15 cellular contexts compared by ENCODE assay signal in the genomic region with DNA sequence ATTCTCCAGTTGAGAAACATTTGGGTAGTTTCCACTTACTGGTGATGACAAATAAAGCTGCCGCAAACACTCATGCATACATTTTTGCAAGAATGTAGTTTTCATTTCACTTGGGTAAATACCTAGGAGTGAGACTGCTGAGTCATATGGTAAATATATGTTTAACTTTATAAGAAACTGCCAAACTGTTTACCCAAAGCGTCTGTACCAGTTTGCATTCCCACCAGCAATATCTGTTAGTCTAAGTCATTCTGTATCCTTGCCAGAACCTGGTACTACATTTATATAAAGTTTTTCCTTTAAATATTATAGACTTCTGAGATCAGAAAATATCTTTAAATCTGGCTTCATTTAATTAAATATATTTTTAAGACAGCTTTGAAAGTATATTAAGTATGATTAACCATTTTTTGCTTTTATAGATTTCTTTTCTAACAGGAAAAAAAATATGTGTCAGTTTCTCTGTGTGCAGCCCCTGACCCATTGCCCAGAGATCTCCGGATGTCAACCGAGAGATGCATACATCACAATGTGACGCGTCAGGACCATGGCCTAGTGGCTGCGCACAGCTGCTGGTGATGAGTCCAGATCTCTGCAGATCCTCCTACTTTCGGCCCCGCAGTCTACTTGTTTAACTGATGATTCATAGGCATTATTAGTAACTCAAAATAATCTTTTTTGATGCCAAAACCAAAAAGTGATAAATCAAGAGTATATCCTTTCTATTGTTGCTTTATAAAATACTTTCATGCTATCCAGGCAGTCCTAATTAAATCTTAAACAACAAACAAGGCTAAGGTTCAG.
DNase-seq lines count a peak whose midpoint lies in the region; ATAC-seq and TF ChIP-seq lines count a peak whose summit lies in the region.
"Had no signal": no experiment of that assay in that cellular context is flagged by ENCODE, and none has a peak within 500 bp of the region (broad histone marks: within the 10 kb centered on the region; RNA-seq: fewer than 3 reads in every experiment).

No MANE protein-coding gene starts in this region.

- H3K27ac Mint-ChIP-seq in MCF 10A (ENCODE audit: low read depth, unreplicated experiment), result peak overlapping the region; percentile 40
- H3K27ac Mint-ChIP-seq in stimulated activated naive B cell treated with anti-CD40 and anti-IgM and Interleukin-4, amounts not matched to agents 10 μg/mL and 1 μg/mL and 100 μg/mL, for 72 hours, result no peak overlapping the region
- no peak overlapping the region for H3K27ac Mint-ChIP-seq in activated CD4-positive, alpha-beta memory T cell treated with anti-CD3 and anti-CD28 coated beads for 36 hours

- H3K4me3 Mint-ChIP-seq in MCF 10A (ENCODE audit: unreplicated experiment), result no peak overlapping the region
- H3K4me3 Mint-ChIP-seq in stimulated activated naive B cell treated with anti-CD40 and anti-IgM and Interleukin-4, amounts not matched to agents 10 μg/mL and 1 μg/mL and 100 μg/mL, for 72 hours, result no peak overlapping the region
- H3K4me3 Mint-ChIP-seq in activated CD4-positive, alpha-beta memory T cell treated with anti-CD3 and anti-CD28 coated beads for 36 hours, result no peak overlapping the region

- H3K27me3 Mint-ChIP-seq in MCF 10A (ENCODE audit: insufficient read depth, unreplicated experiment), result no peaks in the 10 kb centered on the region
- H3K27me3 Mint-ChIP-seq in stimulated activated naive B cell treated with anti-CD40 and anti-IgM and Interleukin-4, amounts not matched to agents 10 μg/mL and 1 μg/mL and 100 μg/mL, for 72 hours, result no peaks in the 10 kb centered on the region
- H3K27me3 Mint-ChIP-seq in activated CD4-positive, alpha-beta memory T cell treated with anti-CD3 and anti-CD28 coated beads for 36 hours, result no peaks in the 10 kb centered on the region

- no peak overlapping the region for H3K4me3 ChIP-seq in breast epithelium
- H3K4me3 ChIP-seq: cardiac muscle cell, lung, skin epidermis, tibial artery had no signal

- POLR2A ChIA-PET in MCF 10A (lab: Yijun Ruan, JAX), result interaction anchor here (0.9 to 2.0 kb wide), 6 partner anchors 10 to 27 kb away, joined by 3 to 11 read pairs (median 4); no protein-coding TSS in a partner anchor
- POLR2A ChIA-PET in activated CD4-positive, alpha-beta memory T cell treated with anti-CD3 and anti-CD28 coated beads for 36 hours (lab: Charles Lee), result no interaction called here

- BruUV-seq in MCF 10A (replicated peaks; lab: Mats Ljungman, UMichigan), result no TSS peak

- no peaks in the 10 kb centered on the region for H3K27me3 ChIP-seq in breast epithelium
- H3K27me3 ChIP-seq: cardiac muscle cell, tibial artery had no signal

- no peaks in the 10 kb centered on the region for H3K9me3 Mint-ChIP-seq in MCF 10A (ENCODE audit: unreplicated experiment)
- H3K9me3 Mint-ChIP-seq in stimulated activated naive B cell treated with anti-CD40 and anti-IgM and Interleukin-4, amounts not matched to agents 10 μg/mL and 1 μg/mL and 100 μg/mL, for 72 hours, result no peaks in the 10 kb centered on the region
- H3K9me3 Mint-ChIP-seq in activated CD4-positive, alpha-beta memory T cell treated with anti-CD3 and anti-CD28 coated beads for 36 hours, result no peaks in the 10 kb centered on the region

- peak; percentile 52 for ATAC-seq in HG02870 (IDR thresholded peaks at IDR 0.05; ENCODE audit: unreplicated experiment)
- no peak for ATAC-seq in stimulated activated naive B cell treated with anti-CD40 and anti-IgM and Interleukin-4, amounts not matched to agents 10 μg/mL and 1 μg/mL and 100 μg/mL, for 72 hours (replicated peaks)

- no peak for TF ChIP-seq POLR2A in breast epithelium (IDR thresholded peaks at IDR 0.05)

- TF ChIP-seq CTCF in MCF 10A (IDR thresholded peaks at IDR 0.05; ENCODE audit: unreplicated experiment) (no peak), breast epithelium (IDR thresholded peaks at IDR 0.05) (no peak)

- intact Hi-C loops in MCF 10A (cut with micrococcal nuclease) (loop anchor here (2.0 kb wide), 1 partner anchor 19 kb away; no protein-coding TSS in a partner anchor), breast epithelium (cut with DNase I; ENCODE audit: low total_unique reads) (no loop called here)
- intact Hi-C loops in activated CD4-positive, alpha-beta memory T cell treated with anti-CD3 and anti-CD28 coated beads for 36 hours (cut with micrococcal nuclease), result no loop called here

- no peaks in the 10 kb centered on the region for H3K36me3 ChIP-seq in breast epithelium
- H3K36me3 ChIP-seq: cardiac muscle cell, tibial artery had no signal

- CTCF ChIA-PET in MCF 10A (lab: Yijun Ruan, JAX), result interaction anchor here (0.7 to 1.0 kb wide), 2 partner anchors 64 to 500 kb away, joined by 3 read pairs; no protein-coding TSS in a partner anchor
- CTCF ChIA-PET in activated CD4-positive, alpha-beta memory T cell treated with anti-CD3 and anti-CD28 coated beads for 36 hours (lab: Charles Lee), result no interaction called here

- H3K36me3 Mint-ChIP-seq in MCF 10A (ENCODE audit: insufficient read depth, unreplicated experiment), result no peaks in the 10 kb centered on the region
- H3K36me3 Mint-ChIP-seq in stimulated activated naive B cell treated with anti-CD40 and anti-IgM and Interleukin-4, amounts not matched to agents 10 μg/mL and 1 μg/mL and 100 μg/mL, for 72 hours, result no peaks in the 10 kb centered on the region
- no peaks in the 10 kb centered on the region for H3K36me3 Mint-ChIP-seq in activated CD4-positive, alpha-beta memory T cell treated with anti-CD3 and anti-CD28 coated beads for 36 hours

- peak; percentile 96 for DNase-seq in MCF 10A (ENCODE audit: unreplicated experiment)
- DNase-seq in breast epithelium (ENCODE audit: low spot score in 2 of 2), result no peak
- DNase-seq in LoVo (ENCODE audit: low spot score), result peak; percentile 20
- DNase-seq in stimulated activated naive B cell treated with anti-CD40 and anti-IgM and Interleukin-4, amounts not matched to agents 10 μg/mL and 1 μg/mL and 100 μg/mL, for 72 hours, result no peak
- no peak for DNase-seq in COR-L47 (lab: John Stamatoyannopoulos, UW)
- DNase-seq in activated CD4-positive, alpha-beta memory T cell treated with anti-CD3 and anti-CD28 coated beads for 36 hours, result no peak
- DNase-seq in OCI-M1 (lab: John Stamatoyannopoulos, UW), result no peak
- DNase-seq: activated CD4-positive, alpha-beta T cell treated with anti-CD3 and anti-CD28 coated beads, Interleukin-2, amount 50 U/mL, for 4 hours; activated gamma-delta T cell; NCI-H1436 treated with DMSO at 0.1 percent for 48 hours; tibial artery had no signal

- peaks cover 28% of the 10 kb centered on the region for H3K4me1 Mint-ChIP-seq in MCF 10A (ENCODE audit: insufficient read depth, unreplicated experiment)
- H3K4me1 Mint-ChIP-seq in stimulated activated naive B cell treated with anti-CD40 and anti-IgM and Interleukin-4, amounts not matched to agents 10 μg/mL and 1 μg/mL and 100 μg/mL, for 72 hours, result no peaks in the 10 kb centered on the region
- no peaks in the 10 kb centered on the region for H3K4me1 Mint-ChIP-seq in activated CD4-positive, alpha-beta memory T cell treated with anti-CD3 and anti-CD28 coated beads for 36 hours (ENCODE audit: low read depth)

- no peaks in the 10 kb centered on the region for H3K9me3 ChIP-seq in breast epithelium
- H3K9me3 ChIP-seq: tibial artery had no signal

- H3K27ac ChIP-seq in breast epithelium, result no peak overlapping the region
- H3K27ac ChIP-seq: cardiac muscle cell, skin epidermis, tibial artery had no signal

- no peaks in the 10 kb centered on the region for H3K4me1 ChIP-seq in breast epithelium
- H3K4me1 ChIP-seq: tibial artery had no signal

Comparison
In these comparisons a context has a peak if more than half of its experiments do, and no peak if none do; other contexts are left out.
1. DNase-seq: peak in MCF 10A (single experiment) and LoVo (single experiment); none in breast epithelium (0 of 2), stimulated activated naive B cell treated with anti-CD40 and anti-IgM and Interleukin-4, amounts not matched to agents 10 μg/mL and 1 μg/mL and 100 μg/mL, for 72 hours (single experiment), COR-L47 (single experiment), activated CD4-positive, alpha-beta memory T cell treated with anti-CD3 and anti-CD28 coated beads for 36 hours (single experiment) and OCI-M1 (single experiment).